In the genomic region with DNA sequence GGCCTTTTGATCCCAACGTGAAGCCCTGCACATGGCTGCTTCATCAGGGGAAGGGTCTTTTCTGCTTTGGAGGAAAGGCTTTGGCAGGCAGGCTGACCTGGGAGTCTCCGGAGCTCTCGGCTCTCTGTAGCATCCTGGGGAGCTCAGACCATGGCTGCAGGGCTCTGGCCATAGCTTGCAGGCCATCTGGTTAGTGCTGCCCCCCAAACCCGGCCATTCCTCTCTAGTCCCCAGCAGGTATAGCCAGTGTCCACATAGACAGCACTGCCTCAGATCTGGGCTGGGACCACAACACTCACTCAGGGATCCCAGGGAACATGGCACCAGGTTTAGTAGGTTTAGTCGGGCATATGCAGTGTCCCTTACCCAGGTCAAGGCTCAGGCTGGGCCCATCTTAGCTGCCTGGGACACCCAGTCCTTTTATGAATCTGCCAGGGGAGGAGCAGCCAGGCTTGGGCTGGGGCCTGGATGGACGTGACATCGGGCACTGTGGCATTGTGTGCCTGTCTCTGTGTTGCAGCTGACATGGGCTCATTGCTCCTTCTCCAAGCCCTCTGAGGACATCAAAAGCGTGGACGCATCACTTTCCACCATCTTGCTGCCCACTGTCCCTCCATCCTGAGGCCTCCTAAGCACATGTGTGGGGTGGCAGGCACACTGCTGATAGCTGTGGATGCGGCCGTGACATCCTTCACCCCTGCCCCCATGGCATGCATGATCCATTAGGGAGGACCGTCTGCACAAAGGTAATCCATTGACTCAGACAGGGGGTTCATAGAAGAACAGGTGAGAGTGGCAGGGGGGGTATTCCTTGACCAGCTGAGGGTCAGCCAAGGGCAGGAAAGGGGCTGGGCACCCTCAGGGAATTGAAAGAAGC, we compare ENCODE assay signal across 1 cellular context.
TF ChIP-seq lines count a peak whose summit lies in the region.

No MANE protein-coding gene starts in this region.

TF ChIP-seq in GM23338, 12 proteins besides CTCF, POLR2A, EP300 and RAD21:
- TF ChIP-seq, protein P1, sequence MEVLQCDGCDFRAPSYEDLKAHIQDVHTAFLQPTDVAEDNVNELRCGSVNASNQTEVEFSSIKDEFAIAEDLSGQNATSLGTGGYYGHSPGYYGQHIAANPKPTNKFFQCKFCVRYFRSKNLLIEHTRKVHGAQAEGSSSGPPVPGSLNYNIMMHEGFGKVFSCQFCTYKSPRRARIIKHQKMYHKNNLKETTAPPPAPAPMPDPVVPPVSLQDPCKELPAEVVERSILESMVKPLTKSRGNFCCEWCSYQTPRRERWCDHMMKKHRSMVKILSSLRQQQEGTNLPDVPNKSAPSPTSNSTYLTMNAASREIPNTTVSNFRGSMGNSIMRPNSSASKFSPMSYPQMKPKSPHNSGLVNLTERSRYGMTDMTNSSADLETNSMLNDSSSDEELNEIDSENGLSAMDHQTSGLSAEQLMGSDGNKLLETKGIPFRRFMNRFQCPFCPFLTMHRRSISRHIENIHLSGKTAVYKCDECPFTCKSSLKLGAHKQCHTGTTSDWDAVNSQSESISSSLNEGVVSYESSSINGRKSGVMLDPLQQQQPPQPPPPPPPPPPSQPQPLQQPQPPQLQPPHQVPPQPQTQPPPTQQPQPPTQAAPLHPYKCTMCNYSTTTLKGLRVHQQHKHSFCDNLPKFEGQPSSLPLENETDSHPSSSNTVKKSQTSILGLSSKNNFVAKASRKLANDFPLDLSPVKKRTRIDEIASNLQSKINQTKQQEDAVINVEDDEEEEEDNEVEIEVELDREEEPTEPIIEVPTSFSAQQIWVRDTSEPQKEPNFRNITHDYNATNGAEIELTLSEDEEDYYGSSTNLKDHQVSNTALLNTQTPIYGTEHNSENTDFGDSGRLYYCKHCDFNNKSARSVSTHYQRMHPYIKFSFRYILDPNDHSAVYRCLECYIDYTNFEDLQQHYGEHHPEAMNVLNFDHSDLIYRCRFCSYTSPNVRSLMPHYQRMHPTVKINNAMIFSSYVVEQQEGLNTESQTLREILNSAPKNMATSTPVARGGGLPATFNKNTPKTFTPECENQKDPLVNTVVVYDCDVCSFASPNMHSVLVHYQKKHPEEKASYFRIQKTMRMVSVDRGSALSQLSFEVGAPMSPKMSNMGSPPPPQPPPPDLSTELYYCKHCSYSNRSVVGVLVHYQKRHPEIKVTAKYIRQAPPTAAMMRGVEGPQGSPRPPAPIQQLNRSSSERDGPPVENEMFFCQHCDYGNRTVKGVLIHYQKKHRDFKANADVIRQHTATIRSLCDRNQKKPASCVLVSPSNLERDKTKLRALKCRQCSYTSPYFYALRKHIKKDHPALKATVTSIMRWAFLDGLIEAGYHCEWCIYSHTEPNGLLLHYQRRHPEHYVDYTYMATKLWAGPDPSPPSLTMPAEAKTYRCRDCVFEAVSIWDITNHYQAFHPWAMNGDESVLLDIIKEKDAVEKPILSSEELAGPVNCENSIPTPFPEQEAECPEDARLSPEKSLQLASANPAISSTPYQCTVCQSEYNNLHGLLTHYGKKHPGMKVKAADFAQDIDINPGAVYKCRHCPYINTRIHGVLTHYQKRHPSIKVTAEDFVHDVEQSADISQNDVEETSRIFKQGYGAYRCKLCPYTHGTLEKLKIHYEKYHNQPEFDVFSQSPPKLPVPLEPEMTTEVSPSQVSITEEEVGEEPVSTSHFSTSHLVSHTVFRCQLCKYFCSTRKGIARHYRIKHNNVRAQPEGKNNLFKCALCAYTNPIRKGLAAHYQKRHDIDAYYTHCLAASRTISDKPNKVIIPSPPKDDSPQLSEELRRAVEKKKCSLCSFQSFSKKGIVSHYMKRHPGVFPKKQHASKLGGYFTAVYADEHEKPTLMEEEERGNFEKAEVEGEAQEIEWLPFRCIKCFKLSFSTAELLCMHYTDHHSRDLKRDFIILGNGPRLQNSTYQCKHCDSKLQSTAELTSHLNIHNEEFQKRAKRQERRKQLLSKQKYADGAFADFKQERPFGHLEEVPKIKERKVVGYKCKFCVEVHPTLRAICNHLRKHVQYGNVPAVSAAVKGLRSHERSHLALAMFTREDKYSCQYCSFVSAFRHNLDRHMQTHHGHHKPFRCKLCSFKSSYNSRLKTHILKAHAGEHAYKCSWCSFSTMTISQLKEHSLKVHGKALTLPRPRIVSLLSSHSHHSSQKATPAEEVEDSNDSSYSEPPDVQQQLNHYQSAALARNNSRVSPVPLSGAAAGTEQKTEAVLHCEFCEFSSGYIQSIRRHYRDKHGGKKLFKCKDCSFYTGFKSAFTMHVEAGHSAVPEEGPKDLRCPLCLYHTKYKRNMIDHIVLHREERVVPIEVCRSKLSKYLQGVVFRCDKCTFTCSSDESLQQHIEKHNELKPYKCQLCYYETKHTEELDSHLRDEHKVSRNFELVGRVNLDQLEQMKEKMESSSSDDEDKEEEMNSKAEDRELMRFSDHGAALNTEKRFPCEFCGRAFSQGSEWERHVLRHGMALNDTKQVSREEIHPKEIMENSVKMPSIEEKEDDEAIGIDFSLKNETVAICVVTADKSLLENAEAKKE (CRISPR knock-in tag; IDR thresholded peaks at IDR 0.05) = no peak
- TF ChIP-seq, protein P2, sequence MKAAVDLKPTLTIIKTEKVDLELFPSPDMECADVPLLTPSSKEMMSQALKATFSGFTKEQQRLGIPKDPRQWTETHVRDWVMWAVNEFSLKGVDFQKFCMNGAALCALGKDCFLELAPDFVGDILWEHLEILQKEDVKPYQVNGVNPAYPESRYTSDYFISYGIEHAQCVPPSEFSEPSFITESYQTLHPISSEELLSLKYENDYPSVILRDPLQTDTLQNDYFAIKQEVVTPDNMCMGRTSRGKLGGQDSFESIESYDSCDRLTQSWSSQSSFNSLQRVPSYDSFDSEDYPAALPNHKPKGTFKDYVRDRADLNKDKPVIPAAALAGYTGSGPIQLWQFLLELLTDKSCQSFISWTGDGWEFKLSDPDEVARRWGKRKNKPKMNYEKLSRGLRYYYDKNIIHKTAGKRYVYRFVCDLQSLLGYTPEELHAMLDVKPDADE (IDR thresholded peaks at IDR 0.05) = no peak
- TF ChIP-seq, protein P3, sequence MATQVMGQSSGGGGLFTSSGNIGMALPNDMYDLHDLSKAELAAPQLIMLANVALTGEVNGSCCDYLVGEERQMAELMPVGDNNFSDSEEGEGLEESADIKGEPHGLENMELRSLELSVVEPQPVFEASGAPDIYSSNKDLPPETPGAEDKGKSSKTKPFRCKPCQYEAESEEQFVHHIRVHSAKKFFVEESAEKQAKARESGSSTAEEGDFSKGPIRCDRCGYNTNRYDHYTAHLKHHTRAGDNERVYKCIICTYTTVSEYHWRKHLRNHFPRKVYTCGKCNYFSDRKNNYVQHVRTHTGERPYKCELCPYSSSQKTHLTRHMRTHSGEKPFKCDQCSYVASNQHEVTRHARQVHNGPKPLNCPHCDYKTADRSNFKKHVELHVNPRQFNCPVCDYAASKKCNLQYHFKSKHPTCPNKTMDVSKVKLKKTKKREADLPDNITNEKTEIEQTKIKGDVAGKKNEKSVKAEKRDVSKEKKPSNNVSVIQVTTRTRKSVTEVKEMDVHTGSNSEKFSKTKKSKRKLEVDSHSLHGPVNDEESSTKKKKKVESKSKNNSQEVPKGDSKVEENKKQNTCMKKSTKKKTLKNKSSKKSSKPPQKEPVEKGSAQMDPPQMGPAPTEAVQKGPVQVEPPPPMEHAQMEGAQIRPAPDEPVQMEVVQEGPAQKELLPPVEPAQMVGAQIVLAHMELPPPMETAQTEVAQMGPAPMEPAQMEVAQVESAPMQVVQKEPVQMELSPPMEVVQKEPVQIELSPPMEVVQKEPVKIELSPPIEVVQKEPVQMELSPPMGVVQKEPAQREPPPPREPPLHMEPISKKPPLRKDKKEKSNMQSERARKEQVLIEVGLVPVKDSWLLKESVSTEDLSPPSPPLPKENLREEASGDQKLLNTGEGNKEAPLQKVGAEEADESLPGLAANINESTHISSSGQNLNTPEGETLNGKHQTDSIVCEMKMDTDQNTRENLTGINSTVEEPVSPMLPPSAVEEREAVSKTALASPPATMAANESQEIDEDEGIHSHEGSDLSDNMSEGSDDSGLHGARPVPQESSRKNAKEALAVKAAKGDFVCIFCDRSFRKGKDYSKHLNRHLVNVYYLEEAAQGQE (IDR thresholded peaks at IDR 0.05; ENCODE audit: unreplicated experiment) = no peak
